In the genomic region with DNA sequence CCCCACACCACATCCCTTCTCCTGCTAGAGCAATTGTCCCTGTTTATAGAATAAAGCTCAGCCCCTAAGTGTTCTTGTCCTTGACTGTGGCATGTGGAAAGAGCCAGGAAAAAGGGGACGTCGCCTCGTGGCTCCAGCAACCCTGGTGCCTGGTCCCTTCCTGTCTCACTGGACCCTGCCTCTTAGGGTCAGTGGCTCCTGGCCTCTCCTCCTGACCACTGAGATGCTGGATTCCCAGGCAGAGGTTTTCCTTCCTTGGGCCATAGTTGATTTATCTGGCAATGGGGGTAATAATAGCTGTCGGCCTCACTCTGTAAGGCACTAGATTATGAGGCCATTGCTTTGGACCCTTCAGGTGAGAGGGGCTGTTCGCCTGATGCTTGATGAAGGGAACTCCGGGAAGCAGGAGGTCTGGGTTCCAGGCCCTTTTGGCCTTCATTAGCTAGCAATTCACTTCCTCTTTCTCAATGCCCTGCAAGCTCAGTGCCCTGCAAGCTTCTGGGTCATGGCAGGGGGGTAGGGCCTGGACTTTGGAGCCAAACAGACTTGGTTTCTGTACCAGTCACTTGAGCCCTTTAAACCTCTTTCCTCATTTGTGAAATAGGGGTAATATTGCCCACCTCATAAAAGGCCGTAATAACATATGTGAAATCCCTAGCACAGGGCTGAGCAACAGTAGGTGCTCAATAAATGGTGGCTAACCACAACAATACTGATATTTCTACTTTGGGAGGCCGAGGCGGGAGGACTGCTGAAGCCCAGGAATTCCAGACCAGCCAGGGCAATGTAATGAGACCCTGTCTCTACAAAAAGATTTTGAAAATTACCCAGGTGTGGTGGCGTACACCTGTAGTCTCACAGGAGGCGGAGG, we compare ENCODE assay signal across 7 cellular contexts. TPM values are rescaled to one million over a fixed set of nuclear protein-coding genes. Genes with fewer than 3 reads are reported as not detected.
DNase-seq lines count a peak whose midpoint lies in the region; ATAC-seq, FAIRE-seq and TF ChIP-seq lines count a peak whose summit lies in the region.

No MANE protein-coding gene starts in this region.

- ATAC-seq in T-cell (replicated peaks in 1 of 4) (no peak), HG02970 (IDR thresholded peaks at IDR 0.05; ENCODE audit: low FRiP score, unreplicated experiment) (no peak)

- no peaks in the 10 kb centered on the region for H3K4me1 ChIP-seq in small intestine (ENCODE audit: control insufficient read depth in 2 of 2, insufficient read depth in 1 of 2, low read depth in 1 of 2, low read length in 1 of 2)

- H3K4me3 ChIP-seq in HFF-Myc (replicated peaks; ENCODE audit: low read depth, low read length) (peak overlapping the region; percentile 79), small intestine (ENCODE audit: low read depth in 1 of 2, low read length in 2 of 2) (peak overlapping the region; percentile 74 to 77)

- no peaks in the 10 kb centered on the region for H3K27me3 Mint-ChIP-seq in T-cell

- peak overlapping the region; percentile 79 to 85 (median 80) for H3K4me3 Mint-ChIP-seq in T-cell

- POLR2A ChIA-PET in T-cell (lab: Charles Lee): no interaction called here

- CTCF ChIA-PET in T-cell (lab: Charles Lee): interaction anchor here in 1 of 2 donors (1.3 kb wide), 1 partner anchor 38 kb away, joined by 3 read pairs; a partner anchor contains a TSS

- H3K27ac Mint-ChIP-seq in T-cell: peak overlapping the region; percentile 63 to 64

- in situ Hi-C loops in GM13977 (cut with MboI; ENCODE audit: low pct_unique_long_range_greater_than_20kb, low sequenced_read_pairs, unreplicated experiment): no loop called here

- FAIRE-seq in small intestine (lab: Jason Lieb, UNC): no peak

- peak overlapping the region; percentile 76 to 93 for H3K27ac ChIP-seq in small intestine (ENCODE audit: low read depth in 1 of 2, low read length in 1 of 2)

- no peak for TF ChIP-seq CTCF in HFF-Myc (IDR thresholded peaks at IDR 0.05; ENCODE audit: low read depth, low read length, missing control alignments)
- TF ChIP-seq CTCF in GM13977 (IDR thresholded peaks at IDR 0.05; ENCODE audit: extremely low read depth, insufficient read depth, missing control alignments): no peak

- WGBS in small intestine, 3 donors: 47 to 60% (median 48%) methylated on average over 11 of the region's 11 CpGs

- H3K36me3 Mint-ChIP-seq in T-cell: peaks cover 2% of the 10 kb centered on the region

- no peaks in the 10 kb centered on the region for H3K9me3 ChIP-seq in small intestine (ENCODE audit: control insufficient read depth, low read depth)

- DNase-seq in HFF-Myc (ENCODE audit: extremely low read depth, low read depth) (no peak), T-cell (no peak), germinal center (ENCODE audit: low spot score) (peak; percentile 20), small intestine (peak; percentile 90), GM13977 (ENCODE audit: low spot score) (no peak), iPS-NIHi7 (ENCODE audit: extremely low spot score) (no peak)

- peaks cover 2 to 6% of the 10 kb centered on the region in 2 donors for H3K36me3 ChIP-seq in small intestine (ENCODE audit: control insufficient read depth in 2 of 2, insufficient read depth in 2 of 2, low read length in 2 of 2)

- peaks cover 12 to 18% (median 14%) of the 10 kb centered on the region in 3 donors for H3K4me1 Mint-ChIP-seq in T-cell

- H3K27me3 ChIP-seq in small intestine (ENCODE audit: control insufficient read depth in 2 of 2, insufficient read depth in 2 of 2, low read length in 2 of 2): no peaks in the 10 kb centered on the region

- no peaks in the 10 kb centered on the region for H3K9me3 Mint-ChIP-seq in T-cell

RNA-seq across cellular contexts. Expression of a gene that starts 1.1 kb away (rescaled TPM):
- total RNA-seq in T-cell: 10 to 100 TPM; 10.3 to 23.0 (median 18.5) TPM
- 100 to 1,000 TPM; 115 to 153 (median 144) TPM for polyA plus RNA-seq in small intestine

RNA-seq across cellular contexts. Expression of a gene that starts 38.0 kb away (rescaled TPM):
- 10 to 100 TPM; 29.9 to 33.7 (median 31.6) TPM for total RNA-seq in T-cell
- polyA plus RNA-seq in small intestine: 10 to 100 TPM; 14.5 to 23.0 (median 21.3) TPM

Comparison
In these comparisons a context has a peak if more than half of its experiments do, and no peak if none do; other contexts are left out.
1. DNase-seq: peak in germinal center (single experiment) and small intestine (single experiment); none in HFF-Myc (single experiment), T-cell (0 of 34), GM13977 (single experiment) and iPS-NIHi7 (single experiment).